Comparison of ENCODE assay signal across 1 cellular context in the genomic region with DNA sequence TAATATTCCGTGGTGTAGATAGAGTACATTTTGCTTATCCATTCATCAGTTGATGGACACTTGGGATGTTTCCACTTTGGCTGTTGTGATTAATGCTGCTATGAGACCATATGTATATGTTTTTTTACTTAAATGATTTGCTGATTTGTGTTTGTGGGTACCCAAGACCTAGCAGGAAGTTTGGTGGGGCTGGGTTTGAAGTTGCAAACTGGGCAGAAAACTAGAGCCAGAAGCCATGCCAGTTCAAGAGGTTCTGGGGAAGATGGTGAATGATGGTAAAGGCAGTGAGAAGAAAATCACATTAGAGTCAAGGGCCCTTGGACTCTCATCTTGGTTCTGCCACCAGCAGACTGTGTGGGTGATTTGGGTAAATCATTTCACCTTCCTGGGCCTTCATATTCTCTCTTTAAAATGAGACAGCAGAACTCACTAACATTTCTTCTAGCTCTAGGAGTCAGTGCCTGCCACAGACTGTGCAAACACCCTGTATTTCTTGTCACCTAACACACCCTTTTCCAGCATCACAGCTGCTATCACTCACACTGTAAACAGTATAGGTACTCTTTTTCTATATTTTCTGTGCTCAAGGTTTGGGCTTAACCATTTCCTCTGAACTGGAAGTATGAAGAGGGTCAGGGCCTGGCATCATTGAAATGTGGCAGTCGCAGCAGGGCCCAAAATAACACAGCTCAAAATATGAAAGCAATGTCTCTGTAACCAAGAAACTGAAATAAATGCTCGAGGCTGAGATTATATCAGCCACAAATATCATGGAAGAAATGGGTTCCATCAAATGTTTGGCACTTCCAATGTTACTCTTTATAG.
TF ChIP-seq lines count a peak whose summit lies in the region.

No MANE protein-coding gene starts in this region.

TF ChIP-seq in SK-N-SH, 30 proteins besides CTCF, POLR2A, EP300 and RAD21:
- TF ChIP-seq, protein P1, sequence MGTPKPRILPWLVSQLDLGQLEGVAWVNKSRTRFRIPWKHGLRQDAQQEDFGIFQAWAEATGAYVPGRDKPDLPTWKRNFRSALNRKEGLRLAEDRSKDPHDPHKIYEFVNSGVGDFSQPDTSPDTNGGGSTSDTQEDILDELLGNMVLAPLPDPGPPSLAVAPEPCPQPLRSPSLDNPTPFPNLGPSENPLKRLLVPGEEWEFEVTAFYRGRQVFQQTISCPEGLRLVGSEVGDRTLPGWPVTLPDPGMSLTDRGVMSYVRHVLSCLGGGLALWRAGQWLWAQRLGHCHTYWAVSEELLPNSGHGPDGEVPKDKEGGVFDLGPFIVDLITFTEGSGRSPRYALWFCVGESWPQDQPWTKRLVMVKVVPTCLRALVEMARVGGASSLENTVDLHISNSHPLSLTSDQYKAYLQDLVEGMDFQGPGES (IDR thresholded peaks at IDR 0.05; ENCODE audit: low read depth, low read length): no peak
- TF ChIP-seq JUND (IDR thresholded peaks at IDR 0.05) (no peak), MEF2A (IDR thresholded peaks at IDR 0.05; ENCODE audit: borderline replicate concordance, low read depth) (no peak), GABPA (IDR thresholded peaks at IDR 0.05; ENCODE audit: low read depth) (no peak), NFIC (IDR thresholded peaks at IDR 0.05; ENCODE audit: borderline replicate concordance) (no peak), SMC3 (IDR thresholded peaks at IDR 0.05; ENCODE audit: low read depth, low read length) (no peak), FOSL2 (IDR thresholded peaks at IDR 0.05; ENCODE audit: borderline replicate concordance, low read depth) (no peak), MXI1 (IDR thresholded peaks at IDR 0.05; ENCODE audit: low read depth, low read length) (no peak)
- TF ChIP-seq, protein P2, sequence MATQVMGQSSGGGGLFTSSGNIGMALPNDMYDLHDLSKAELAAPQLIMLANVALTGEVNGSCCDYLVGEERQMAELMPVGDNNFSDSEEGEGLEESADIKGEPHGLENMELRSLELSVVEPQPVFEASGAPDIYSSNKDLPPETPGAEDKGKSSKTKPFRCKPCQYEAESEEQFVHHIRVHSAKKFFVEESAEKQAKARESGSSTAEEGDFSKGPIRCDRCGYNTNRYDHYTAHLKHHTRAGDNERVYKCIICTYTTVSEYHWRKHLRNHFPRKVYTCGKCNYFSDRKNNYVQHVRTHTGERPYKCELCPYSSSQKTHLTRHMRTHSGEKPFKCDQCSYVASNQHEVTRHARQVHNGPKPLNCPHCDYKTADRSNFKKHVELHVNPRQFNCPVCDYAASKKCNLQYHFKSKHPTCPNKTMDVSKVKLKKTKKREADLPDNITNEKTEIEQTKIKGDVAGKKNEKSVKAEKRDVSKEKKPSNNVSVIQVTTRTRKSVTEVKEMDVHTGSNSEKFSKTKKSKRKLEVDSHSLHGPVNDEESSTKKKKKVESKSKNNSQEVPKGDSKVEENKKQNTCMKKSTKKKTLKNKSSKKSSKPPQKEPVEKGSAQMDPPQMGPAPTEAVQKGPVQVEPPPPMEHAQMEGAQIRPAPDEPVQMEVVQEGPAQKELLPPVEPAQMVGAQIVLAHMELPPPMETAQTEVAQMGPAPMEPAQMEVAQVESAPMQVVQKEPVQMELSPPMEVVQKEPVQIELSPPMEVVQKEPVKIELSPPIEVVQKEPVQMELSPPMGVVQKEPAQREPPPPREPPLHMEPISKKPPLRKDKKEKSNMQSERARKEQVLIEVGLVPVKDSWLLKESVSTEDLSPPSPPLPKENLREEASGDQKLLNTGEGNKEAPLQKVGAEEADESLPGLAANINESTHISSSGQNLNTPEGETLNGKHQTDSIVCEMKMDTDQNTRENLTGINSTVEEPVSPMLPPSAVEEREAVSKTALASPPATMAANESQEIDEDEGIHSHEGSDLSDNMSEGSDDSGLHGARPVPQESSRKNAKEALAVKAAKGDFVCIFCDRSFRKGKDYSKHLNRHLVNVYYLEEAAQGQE (IDR thresholded peaks at IDR 0.05; ENCODE audit: low read depth, low read length): no peak
